Comparison of ENCODE assay signal across 8 cellular contexts in the genomic region with DNA sequence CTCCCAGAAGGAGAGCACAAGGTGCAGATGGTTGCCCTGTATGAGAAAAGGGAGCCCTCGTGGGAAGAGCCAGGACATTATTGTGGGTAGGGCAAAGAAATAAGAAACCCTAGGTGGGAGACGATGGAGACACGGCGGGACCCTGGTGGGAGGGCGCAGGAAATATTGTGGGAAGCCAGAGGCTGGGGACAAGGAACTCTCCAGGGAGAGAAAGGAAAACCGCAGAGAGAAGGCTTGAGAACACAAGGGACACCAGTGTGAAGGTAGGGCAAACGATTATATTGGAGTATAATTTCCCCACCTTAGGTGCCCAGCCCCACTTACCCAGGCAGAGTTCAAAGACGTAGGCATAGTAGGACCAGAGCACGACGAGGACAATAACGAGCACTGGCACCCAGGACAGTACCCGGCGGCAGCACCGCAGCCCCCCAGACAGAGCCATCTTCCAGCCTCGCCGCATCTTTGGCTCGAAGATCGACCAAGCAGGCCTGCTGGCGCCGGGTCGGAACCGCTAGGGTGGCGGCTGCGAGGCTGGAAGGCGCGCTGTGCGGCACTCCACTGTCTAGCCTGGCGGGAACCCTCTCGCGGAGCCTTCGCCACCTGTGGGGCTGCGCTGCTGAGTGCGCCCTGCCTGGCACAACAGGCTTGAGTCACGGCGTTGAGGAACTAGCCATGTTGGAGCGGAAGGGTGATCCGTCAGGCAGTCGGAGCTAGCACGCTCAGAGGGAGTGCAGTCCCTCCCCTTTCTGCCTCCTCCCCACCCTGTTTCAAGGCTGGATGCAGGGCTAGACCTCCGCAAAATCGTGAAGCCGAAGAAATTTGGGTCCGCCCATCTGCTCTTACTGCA. TPM values are rescaled to one million over a fixed set of nuclear protein-coding genes. Genes with fewer than 3 reads are reported as not detected.
DNase-seq lines count a peak whose midpoint lies in the region; ATAC-seq and TF ChIP-seq lines count a peak whose summit lies in the region.

A gene with protein sequence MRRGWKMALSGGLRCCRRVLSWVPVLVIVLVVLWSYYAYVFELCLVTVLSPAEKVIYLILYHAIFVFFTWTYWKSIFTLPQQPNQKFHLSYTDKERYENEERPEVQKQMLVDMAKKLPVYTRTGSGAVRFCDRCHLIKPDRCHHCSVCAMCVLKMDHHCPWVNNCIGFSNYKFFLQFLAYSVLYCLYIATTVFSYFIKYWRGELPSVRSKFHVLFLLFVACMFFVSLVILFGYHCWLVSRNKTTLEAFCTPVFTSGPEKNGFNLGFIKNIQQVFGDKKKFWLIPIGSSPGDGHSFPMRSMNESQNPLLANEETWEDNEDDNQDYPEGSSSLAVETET (minus strand): TSS at position 473 of the 847 bp plus-strand sequence. CDS start 13 bp downstream, at position 460.

- TF ChIP-seq CTCF in kidney epithelial cell (IDR thresholded peaks at IDR 0.05; ENCODE audit: insufficient read depth, low read length, poor library complexity, severe bottlenecking) = no peak

- peak; percentile 43 for DNase-seq in NCI-H82 (lab: John Stamatoyannopoulos, UW)
- no peak for DNase-seq in NCI-H82 treated with DMSO at 0.1 percent for 48 hours (lab: John Stamatoyannopoulos, UW; ENCODE audit: unreplicated experiment)
- DNase-seq in activated CD4-positive, CD25-positive, alpha-beta regulatory T cell treated with anti-CD3 and anti-CD28 coated beads, Interleukin-2, amount 50 U/mL, for 72 hours = peak; percentile 39
- DNase-seq in cerebellar cortex (ENCODE audit: low spot score) = peak; percentile 66
- peak; percentile 9 for DNase-seq in kidney epithelial cell (ENCODE audit: low read depth)
- DNase-seq in stimulated activated CD4-positive, alpha-beta T cell treated with anti-CD3 and anti-CD28 coated beads, Interleukin-15, amount 100 ng/mL, for 1 hour (ENCODE audit: low read depth in 1 of 2, low spot score in 1 of 2) = peak; percentile 12 to 40
- no peak for DNase-seq in NOMO-1 treated with DMSO at 0.1 percent for 48 hours (lab: John Stamatoyannopoulos, UW; ENCODE audit: unreplicated experiment)

- peaks cover 2% of the 10 kb centered on the region for H3K27me3 ChIP-seq in kidney epithelial cell (ENCODE audit: control insufficient read depth, insufficient read depth, low read length)

- ATAC-seq in HG03460 (IDR thresholded peaks at IDR 0.05; ENCODE audit: unreplicated experiment) = no peak

- peak within 1 kb of the TSS; percentile 54 for H3K4me3 ChIP-seq in kidney epithelial cell (ENCODE audit: low read depth, low read length)

- H3K36me3 ChIP-seq in kidney epithelial cell (ENCODE audit: control insufficient read depth, insufficient read depth, low read length) = no peaks in the 10 kb centered on the region

RNA-seq across cellular contexts. Expression of the gene that starts here (rescaled TPM):
- 1.5 and 1.8 TPM in 2 replicates for total RNA-seq in kidney epithelial cell

Comparison
In these comparisons a context has a peak if more than half of its experiments do, and no peak if none do; other contexts are left out.
1. DNase-seq: peak in NCI-H82 (single experiment), activated CD4-positive, CD25-positive, alpha-beta regulatory T cell treated with anti-CD3 and anti-CD28 coated beads, Interleukin-2, amount 50 U/mL, for 72 hours (single experiment), cerebellar cortex (single experiment), kidney epithelial cell (single experiment) and stimulated activated CD4-positive, alpha-beta T cell treated with anti-CD3 and anti-CD28 coated beads, Interleukin-15, amount 100 ng/mL, for 1 hour (2 of 2); none in NCI-H82 treated with DMSO at 0.1 percent for 48 hours (single experiment) and NOMO-1 treated with DMSO at 0.1 percent for 48 hours (single experiment).